10 cellular contexts compared by ENCODE assay signal in genomic region chr5:68464424-68464823, GRCh38.
DNase-seq lines count a peak whose midpoint lies in the region; ATAC-seq and TF ChIP-seq lines count a peak whose summit lies in the region.
"Had no signal": no experiment of that assay in that cellular context is flagged by ENCODE, and none has a peak within 500 bp of the region (broad histone marks: within the 10 kb centered on the region; RNA-seq: fewer than 3 reads in every experiment).

No MANE protein-coding gene starts in this region.

- TF ChIP-seq POLR2A in suprapubic skin (IDR thresholded peaks at IDR 0.05), result no peak

- no peaks in the 10 kb centered on the region for H3K27me3 ChIP-seq in CD8-positive, alpha-beta T cell (ENCODE audit: insufficient read depth, low read length)
- no peaks in the 10 kb centered on the region for H3K27me3 ChIP-seq in suprapubic skin
- H3K27me3 ChIP-seq: gastrocnemius medialis had no signal

- peak in 4 of 7 experiments; percentile 19 to 31 (median 22) for DNase-seq in CD8-positive, alpha-beta T cell
- DNase-seq in activated CD4-positive, alpha-beta T cell treated with anti-CD3 and anti-CD28 coated beads, Interleukin-2, amount 10 ng/mL, durations not matched to agents 24 days and 14 days, result peak; percentile 78
- peak in 2 of 3 donors; percentile 9 to 24 for DNase-seq in immature natural killer cell
- DNase-seq in NCI-H2171 (lab: John Stamatoyannopoulos, UW), result no peak
- no peak for DNase-seq in cerebellum (ENCODE audit: low spot score)
- DNase-seq in suprapubic skin (ENCODE audit: low spot score in 2 of 2), result no peak
- no peak for DNase-seq in NCI-H2029 treated with DMSO at 0.1 percent for 48 hours (lab: John Stamatoyannopoulos, UW)
- DNase-seq: gastrocnemius medialis had no signal

- peak; percentile 76 for ATAC-seq in CD8-positive, alpha-beta T cell
- peak; percentile 74 for ATAC-seq in HG02642 (IDR thresholded peaks at IDR 0.05; ENCODE audit: poor library complexity, unreplicated experiment)
- ATAC-seq: gastrocnemius medialis, Panc1 had no signal

- no peaks in the 10 kb centered on the region for H3K9me3 Mint-ChIP-seq in CD8-positive, alpha-beta T cell
- H3K9me3 Mint-ChIP-seq in activated CD4-positive, alpha-beta T cell treated with anti-CD3 and anti-CD28 coated beads, Interleukin-2, amount 10 ng/mL, durations not matched to agents 24 days and 14 days, result no peaks in the 10 kb centered on the region
- H3K9me3 Mint-ChIP-seq in immature natural killer cell, result no peaks in the 10 kb centered on the region

- WGBS in suprapubic skin, result 93% methylated on average over 4 of the region's 4 CpGs

- peaks cover 8% of the 10 kb centered on the region for H3K4me1 ChIP-seq in CD8-positive, alpha-beta T cell (ENCODE audit: insufficient read depth, low read length)
- peaks cover 22% of the 10 kb centered on the region for H3K4me1 ChIP-seq in suprapubic skin

- H3K36me3 Mint-ChIP-seq in CD8-positive, alpha-beta T cell, result no peaks in the 10 kb centered on the region
- no peaks in the 10 kb centered on the region for H3K36me3 Mint-ChIP-seq in activated CD4-positive, alpha-beta T cell treated with anti-CD3 and anti-CD28 coated beads, Interleukin-2, amount 10 ng/mL, durations not matched to agents 24 days and 14 days (ENCODE audit: low read depth)
- no peaks in the 10 kb centered on the region for H3K36me3 Mint-ChIP-seq in immature natural killer cell

- peaks cover 3% of the 10 kb centered on the region for H3K4me1 Mint-ChIP-seq in CD8-positive, alpha-beta T cell (ENCODE audit: low read depth)
- peaks cover 3% of the 10 kb centered on the region for H3K4me1 Mint-ChIP-seq in activated CD4-positive, alpha-beta T cell treated with anti-CD3 and anti-CD28 coated beads, Interleukin-2, amount 10 ng/mL, durations not matched to agents 24 days and 14 days
- peaks cover 0 to 6% of the 10 kb centered on the region in 2 donors for H3K4me1 Mint-ChIP-seq in immature natural killer cell

- H3K27ac ChIP-seq in CD8-positive, alpha-beta T cell (ENCODE audit: low read depth, low read length), result no peak overlapping the region
- no peak overlapping the region for H3K27ac ChIP-seq in suprapubic skin
- H3K27ac ChIP-seq: gastrocnemius medialis had no signal

- no peaks in the 10 kb centered on the region for H3K36me3 ChIP-seq in CD8-positive, alpha-beta T cell (ENCODE audit: insufficient read depth, low read length)
- H3K36me3 ChIP-seq in suprapubic skin, result no peaks in the 10 kb centered on the region
- H3K36me3 ChIP-seq: gastrocnemius medialis had no signal

- CTCF ChIA-PET in CD8-positive, alpha-beta T cell (lab: Charles Lee), result interaction anchor here (1.6 to 1.9 kb wide), 2 partner anchors 178 to 1218 kb away, joined by 5 to 7 read pairs; no protein-coding TSS in a partner anchor

- POLR2A ChIA-PET in CD8-positive, alpha-beta T cell (lab: Charles Lee), result interaction anchor here (0.6 kb wide), 1 partner anchor 202 kb away, joined by 3 read pairs; no protein-coding TSS in a partner anchor

- no peaks in the 10 kb centered on the region for H3K9me3 ChIP-seq in CD8-positive, alpha-beta T cell (ENCODE audit: low read length)
- H3K9me3 ChIP-seq in suprapubic skin, result no peaks in the 10 kb centered on the region
- H3K9me3 ChIP-seq: gastrocnemius medialis had no signal

- no peak overlapping the region for H3K27ac Mint-ChIP-seq in CD8-positive, alpha-beta T cell
- no peak overlapping the region for H3K27ac Mint-ChIP-seq in activated CD4-positive, alpha-beta T cell treated with anti-CD3 and anti-CD28 coated beads, Interleukin-2, amount 10 ng/mL, durations not matched to agents 24 days and 14 days
- no peak overlapping the region for H3K27ac Mint-ChIP-seq in immature natural killer cell

- no peak overlapping the region for H3K4me3 Mint-ChIP-seq in CD8-positive, alpha-beta T cell
- no peak overlapping the region for H3K4me3 Mint-ChIP-seq in activated CD4-positive, alpha-beta T cell treated with anti-CD3 and anti-CD28 coated beads, Interleukin-2, amount 10 ng/mL, durations not matched to agents 24 days and 14 days
- no peak overlapping the region for H3K4me3 Mint-ChIP-seq in immature natural killer cell

- intact Hi-C loops in CD8-positive, alpha-beta T cell (cut with DNase I, micrococcal nuclease), result loop anchor here in 1 of 2 experiments (5.0 to 10.0 kb wide), 2 partner anchors 250 to 543 kb away; partner anchors contain the start of gene PIK3R1
- intact Hi-C loops in activated CD4-positive, alpha-beta T cell treated with anti-CD3 and anti-CD28 coated beads, Interleukin-2, amount 10 ng/mL, durations not matched to agents 24 days and 14 days (cut with micrococcal nuclease), result loop anchor here (1.0 to 10.0 kb wide), 8 partner anchors 23 to 420 kb away; no protein-coding TSS in a partner anchor

- no peak for TF ChIP-seq EP300 in suprapubic skin (IDR thresholded peaks at IDR 0.05)

- H3K27me3 Mint-ChIP-seq in CD8-positive, alpha-beta T cell (ENCODE audit: low read depth), result no peaks in the 10 kb centered on the region
- peaks cover 5% of the 10 kb centered on the region for H3K27me3 Mint-ChIP-seq in activated CD4-positive, alpha-beta T cell treated with anti-CD3 and anti-CD28 coated beads, Interleukin-2, amount 10 ng/mL, durations not matched to agents 24 days and 14 days
- peaks cover 0 to 2% (median 0%) of the 10 kb centered on the region in 3 donors for H3K27me3 Mint-ChIP-seq in immature natural killer cell (ENCODE audit: low read depth in 3 of 3)

- TF ChIP-seq CTCF in CD8-positive, alpha-beta T cell (IDR thresholded peaks at IDR 0.05), result no peak
- no peak for TF ChIP-seq CTCF in suprapubic skin (IDR thresholded peaks at IDR 0.05)

- no peak overlapping the region for H3K4me3 ChIP-seq in CD8-positive, alpha-beta T cell (ENCODE audit: low read depth, low read length)
- no peak overlapping the region for H3K4me3 ChIP-seq in suprapubic skin
- H3K4me3 ChIP-seq: gastrocnemius medialis had no signal

Comparison
In these comparisons a context has a peak if more than half of its experiments do, and no peak if none do; other contexts are left out.
1. DNase-seq: peak in CD8-positive, alpha-beta T cell (4 of 7), activated CD4-positive, alpha-beta T cell treated with anti-CD3 and anti-CD28 coated beads, Interleukin-2, amount 10 ng/mL, durations not matched to agents 24 days and 14 days (single experiment) and immature natural killer cell (2 of 3); none in NCI-H2171 (single experiment), cerebellum (single experiment), suprapubic skin (0 of 2) and NCI-H2029 treated with DMSO at 0.1 percent for 48 hours (single experiment).